Comparison of ENCODE assay signal across 13 cellular contexts in the genomic region with DNA sequence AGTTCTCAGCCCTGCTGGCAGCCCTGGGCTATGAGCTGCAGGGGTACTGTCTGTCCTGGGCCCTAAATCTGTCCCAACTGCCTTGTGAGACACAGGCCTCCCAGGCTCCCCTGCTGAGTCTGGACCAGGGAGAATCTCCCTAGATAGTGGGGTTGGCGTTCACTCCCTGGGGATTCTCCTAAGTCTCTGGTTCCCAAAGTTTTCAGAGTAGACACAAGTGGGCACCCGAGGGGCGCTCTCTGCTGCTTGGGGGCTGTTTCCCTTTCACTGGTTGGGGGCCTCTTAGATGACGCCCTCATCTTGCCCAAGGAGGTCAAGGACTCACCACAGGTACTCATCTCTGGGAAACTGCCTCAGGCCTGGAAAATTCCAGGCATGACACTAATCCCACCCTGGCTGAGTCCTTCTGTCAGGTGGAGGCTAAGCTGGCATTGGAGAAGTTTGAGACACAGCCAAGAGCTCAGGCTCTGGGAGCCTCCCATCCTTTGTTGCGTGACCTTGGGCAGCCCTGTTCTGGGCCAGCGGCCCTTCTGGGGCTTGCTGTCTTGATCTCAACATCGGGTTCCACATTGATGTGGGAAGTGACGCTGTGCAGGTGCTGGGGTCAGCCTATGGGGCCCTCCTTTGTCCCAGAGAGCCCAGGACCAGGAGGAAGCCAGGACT. TPM values are rescaled to one million over a fixed set of nuclear protein-coding genes. Genes with fewer than 3 reads are reported as not detected.
A peak's percentile ranks its signal among the peaks of the same experiment; 100 is the strongest.
DNase-seq lines count a peak whose midpoint lies in the region; ATAC-seq and TF ChIP-seq lines count a peak whose summit lies in the region.
"Had no signal": no experiment of that assay in that cellular context is flagged by ENCODE, and none has a peak within 500 bp of the region (broad histone marks: within the 10 kb centered on the region; RNA-seq: fewer than 3 reads in every experiment).

No MANE protein-coding gene starts in this region.

- H3K4me1 Mint-ChIP-seq in activated naive CD4-positive, alpha-beta T cell treated with anti-CD3 and anti-CD28 coated beads, Interleukin-2, amount 50 U/mL, for 24 hours, result peaks cover 25% of the 10 kb centered on the region
- H3K4me1 Mint-ChIP-seq in brain, result peaks cover 34% of the 10 kb centered on the region
- H3K4me1 Mint-ChIP-seq in stimulated activated memory B cell treated with anti-CD40 and anti-IgM and Interleukin-4, amounts not matched to agents 10 μg/mL and 1 μg/mL and 100 μg/mL, for 72 hours, result peaks cover 60% of the 10 kb centered on the region

- no peak for ATAC-seq in stimulated activated memory B cell treated with anti-CD40 and anti-IgM and Interleukin-4, amounts not matched to agents 10 μg/mL and 1 μg/mL and 100 μg/mL, for 72 hours
- no peak for ATAC-seq in HG02571 (IDR thresholded peaks at IDR 0.05; ENCODE audit: unreplicated experiment)
- ATAC-seq: effector memory CD8-positive, alpha-beta T cell; left lobe of liver had no signal

- no peaks in the 10 kb centered on the region for H3K27me3 Mint-ChIP-seq in activated naive CD4-positive, alpha-beta T cell treated with anti-CD3 and anti-CD28 coated beads, Interleukin-2, amount 50 U/mL, for 24 hours
- peaks cover 7% of the 10 kb centered on the region for H3K27me3 Mint-ChIP-seq in brain
- no peaks in the 10 kb centered on the region for H3K27me3 Mint-ChIP-seq in stimulated activated memory B cell treated with anti-CD40 and anti-IgM and Interleukin-4, amounts not matched to agents 10 μg/mL and 1 μg/mL and 100 μg/mL, for 72 hours
- H3K27me3 Mint-ChIP-seq: effector memory CD8-positive, alpha-beta T cell had no signal

- DNase-seq in activated naive CD4-positive, alpha-beta T cell (lab: John Stamatoyannopoulos, UW), result no peak
- DNase-seq in NAMALWA (ENCODE audit: low spot score), result peak; percentile 36
- DNase-seq in NCI-H1436 treated with DMSO at 0.1 percent for 48 hours (lab: John Stamatoyannopoulos, UW), result no peak
- DNase-seq in SK-N-DZ (ENCODE audit: low spot score), result no peak
- DNase-seq: effector memory CD8-positive, alpha-beta T cell; NCI-H2081; OCI-M1; tibial artery had no signal

- peaks cover 28% of the 10 kb centered on the region for H3K36me3 Mint-ChIP-seq in activated naive CD4-positive, alpha-beta T cell treated with anti-CD3 and anti-CD28 coated beads, Interleukin-2, amount 50 U/mL, for 24 hours
- peaks cover 63% of the 10 kb centered on the region for H3K36me3 Mint-ChIP-seq in brain
- H3K36me3 Mint-ChIP-seq in stimulated activated memory B cell treated with anti-CD40 and anti-IgM and Interleukin-4, amounts not matched to agents 10 μg/mL and 1 μg/mL and 100 μg/mL, for 72 hours, result peaks cover 50% of the 10 kb centered on the region

- H3K27ac Mint-ChIP-seq in activated naive CD4-positive, alpha-beta T cell treated with anti-CD3 and anti-CD28 coated beads, Interleukin-2, amount 50 U/mL, for 24 hours, result peak overlapping the region; percentile 81
- peak overlapping the region in 3 of 5 experiments; percentile 52 to 91 (median 76) for H3K27ac Mint-ChIP-seq in brain
- peak overlapping the region; percentile 90 for H3K27ac Mint-ChIP-seq in stimulated activated memory B cell treated with anti-CD40 and anti-IgM and Interleukin-4, amounts not matched to agents 10 μg/mL and 1 μg/mL and 100 μg/mL, for 72 hours

- H3K4me3 Mint-ChIP-seq in activated naive CD4-positive, alpha-beta T cell treated with anti-CD3 and anti-CD28 coated beads, Interleukin-2, amount 50 U/mL, for 24 hours, result peak overlapping the region; percentile 67
- H3K4me3 Mint-ChIP-seq in brain, result peak overlapping the region in 4 of 5 experiments; percentile 44 to 79 (median 50)
- peak overlapping the region; percentile 15 for H3K4me3 Mint-ChIP-seq in stimulated activated memory B cell treated with anti-CD40 and anti-IgM and Interleukin-4, amounts not matched to agents 10 μg/mL and 1 μg/mL and 100 μg/mL, for 72 hours

- no peak for TF ChIP-seq CTCF in brain (conservative IDR thresholded peaks at IDR 0.05)

- no peaks in the 10 kb centered on the region for H3K9me3 Mint-ChIP-seq in activated naive CD4-positive, alpha-beta T cell treated with anti-CD3 and anti-CD28 coated beads, Interleukin-2, amount 50 U/mL, for 24 hours
- peaks cover 0 to 2% (median 0%) of the 10 kb centered on the region in 5 experiments for H3K9me3 Mint-ChIP-seq in brain
- H3K9me3 Mint-ChIP-seq in stimulated activated memory B cell treated with anti-CD40 and anti-IgM and Interleukin-4, amounts not matched to agents 10 μg/mL and 1 μg/mL and 100 μg/mL, for 72 hours, result no peaks in the 10 kb centered on the region
- H3K9me3 Mint-ChIP-seq: effector memory CD8-positive, alpha-beta T cell had no signal

RNA-seq across cellular contexts. Expression of a gene that starts 3.9 kb away (rescaled TPM):
- 2,732 TPM for polyA plus RNA-seq in brain (ENCODE audit: insufficient read depth, low read depth, low replicate concordance)
- 1,323 and 1,484 TPM in 2 replicates for polyA plus RNA-seq in SK-N-DZ (2014; cell fraction: cytosol; rRNA removed)
- polyA plus RNA-seq in SK-N-DZ (2014; cell fraction: nucleus; rRNA removed), result 991 and 1,227 TPM in 2 replicates

RNA-seq across cellular contexts. Expression of a gene that starts 8.1 kb away (rescaled TPM):
- polyA plus RNA-seq in brain (ENCODE audit: insufficient read depth, low read depth, low replicate concordance), result 0.42 TPM
- 0.05 TPM in 1 of 2 replicates, not detected in the other for polyA plus RNA-seq in SK-N-DZ (2014; cell fraction: cytosol; rRNA removed)
- polyA plus RNA-seq in SK-N-DZ (2014; cell fraction: nucleus; rRNA removed), result not detected in 2 replicates

RNA-seq across cellular contexts. Expression of a gene that starts 15.9 kb away (rescaled TPM):
- polyA plus RNA-seq in brain (ENCODE audit: insufficient read depth, low read depth, low replicate concordance), result 0.48 TPM
- polyA plus RNA-seq in SK-N-DZ (2014; cell fraction: cytosol; rRNA removed), result 0.07 and 0.13 TPM in 2 replicates
- polyA plus RNA-seq in SK-N-DZ (2014; cell fraction: nucleus; rRNA removed), result 0.32 and 0.50 TPM in 2 replicates

RNA-seq across cellular contexts. Expression of a gene that starts 42.3 kb away (rescaled TPM):
- polyA plus RNA-seq in brain (ENCODE audit: insufficient read depth, low read depth, low replicate concordance), result 0.66 TPM
- not detected in 2 replicates for polyA plus RNA-seq in SK-N-DZ (2014; cell fraction: cytosol; rRNA removed)
- not detected in 2 replicates for polyA plus RNA-seq in SK-N-DZ (2014; cell fraction: nucleus; rRNA removed)

Comparison
In these comparisons a context has a peak if more than half of its experiments do, and no peak if none do; other contexts are left out.
1. H3K4me3 Mint-ChIP-seq: peak in every context shown above with its lines; median percentile 67 in activated naive CD4-positive, alpha-beta T cell treated with anti-CD3 and anti-CD28 coated beads, Interleukin-2, amount 50 U/mL, for 24 hours; 50 in brain; 15 in stimulated activated memory B cell treated with anti-CD40 and anti-IgM and Interleukin-4, amounts not matched to agents 10 μg/mL and 1 μg/mL and 100 μg/mL, for 72 hours.